ENCODE assay signal across 30 cellular contexts in the genomic region with DNA sequence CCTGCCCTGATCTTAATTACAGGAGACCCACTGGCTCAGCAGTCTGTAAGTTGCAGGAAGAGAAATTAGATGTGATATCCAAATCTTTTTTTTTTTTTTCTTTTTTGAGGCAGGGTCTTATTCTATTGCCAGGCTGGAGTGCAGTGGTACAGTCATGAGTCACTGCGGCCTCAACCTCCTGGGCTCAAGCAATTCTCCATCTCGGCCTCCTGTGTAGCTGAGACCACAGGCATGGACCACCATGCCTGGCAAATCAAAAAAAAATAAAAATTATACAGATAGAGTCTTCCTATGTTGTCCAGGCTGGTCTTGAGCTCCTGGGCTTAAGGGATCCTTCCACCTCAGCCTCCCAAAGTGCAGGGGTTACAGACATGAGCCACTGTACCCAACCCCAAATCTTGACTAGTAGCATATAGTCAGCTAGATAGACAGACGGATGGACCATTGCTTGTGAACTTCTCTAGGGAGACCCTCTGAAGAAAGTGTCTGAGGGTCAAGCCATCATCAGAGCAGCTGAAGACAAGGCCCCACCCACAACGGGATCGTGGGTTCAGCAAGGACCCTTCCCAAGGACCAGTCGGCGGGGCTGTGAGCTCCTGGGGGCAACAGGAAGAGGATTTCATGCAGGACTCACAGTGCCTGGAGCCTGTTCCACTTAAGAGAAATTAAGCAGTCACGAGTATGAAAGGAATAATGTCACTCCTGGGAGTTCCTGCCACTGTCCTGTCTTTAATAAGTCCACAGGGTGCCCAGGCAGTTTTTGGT.
"Had no signal": no experiment of that assay in that cellular context is flagged by ENCODE, and none has a peak within 500 bp of the region (broad histone marks: within the 10 kb centered on the region; RNA-seq: fewer than 3 reads in every experiment).

No MANE protein-coding gene starts in this region.

- H3K27me3 ChIP-seq: colonic mucosa, esophagus muscularis mucosa, heart left ventricle, hepatocyte, left lung, neutrophil, pancreas, right lobe of liver, suprapubic skin, transverse colon, upper lobe of right lung, uterus had no signal

- H3K4me1 Mint-ChIP-seq: mesothelial cell of epicardium; stimulated activated naive B cell treated with anti-CD40 and anti-IgM and Interleukin-4, amounts not matched to agents 10 μg/mL and 1 μg/mL and 100 μg/mL, for 72 hours had no signal

- ATAC-seq: foreskin keratinocyte; gastroesophageal sphincter; heart left ventricle; left cardiac atrium; left lung; pancreas; right lobe of liver; stimulated activated naive B cell treated with anti-CD40 and anti-IgM and Interleukin-4, amounts not matched to agents 10 μg/mL and 1 μg/mL and 100 μg/mL, for 72 hours; upper lobe of right lung had no signal

- H3K27ac ChIP-seq: colonic mucosa, esophagus muscularis mucosa, foreskin keratinocyte, gastroesophageal sphincter, heart left ventricle, hepatocyte, left lung, neutrophil, right lobe of liver, suprapubic skin, transverse colon, upper lobe of right lung had no signal

- H3K36me3 Mint-ChIP-seq: mesothelial cell of epicardium; naive B cell; natural killer cell treated with Interleukin-12 subunit alpha and Interleukin-12 subunit beta and Interleukin-15 and Interleukin-18, amount 100 ng/mL, for 72 hours; stimulated activated naive B cell treated with anti-CD40 and anti-IgM and Interleukin-4, amounts not matched to agents 10 μg/mL and 1 μg/mL and 100 μg/mL, for 72 hours had no signal

- H3K9me3 Mint-ChIP-seq: mesothelial cell of epicardium; natural killer cell treated with Interleukin-12 subunit alpha and Interleukin-12 subunit beta and Interleukin-15 and Interleukin-18, amount 100 ng/mL, for 72 hours; neural crest cell; stimulated activated naive B cell treated with anti-CD40 and anti-IgM and Interleukin-4, amounts not matched to agents 10 μg/mL and 1 μg/mL and 100 μg/mL, for 72 hours; stimulated activated naive CD8-positive, alpha-beta T cell treated with anti-CD3 and anti-CD28 coated beads, Interleukin-15, Interleukin-2, amounts not matched to agents 100 ng/mL and 50 ng/mL, for 24 hours had no signal

- H3K27ac Mint-ChIP-seq: mesothelial cell of epicardium; natural killer cell treated with Interleukin-12 subunit alpha and Interleukin-12 subunit beta and Interleukin-15 and Interleukin-18, amount 100 ng/mL, for 72 hours; stimulated activated naive B cell treated with anti-CD40 and anti-IgM and Interleukin-4, amounts not matched to agents 10 μg/mL and 1 μg/mL and 100 μg/mL, for 72 hours; stimulated activated naive CD8-positive, alpha-beta T cell treated with anti-CD3 and anti-CD28 coated beads, Interleukin-15, Interleukin-2, amounts not matched to agents 100 ng/mL and 50 ng/mL, for 24 hours had no signal

- H3K4me3 Mint-ChIP-seq: mesothelial cell of epicardium; natural killer cell treated with Interleukin-12 subunit alpha and Interleukin-12 subunit beta and Interleukin-15 and Interleukin-18, amount 100 ng/mL, for 72 hours; neural crest cell; stimulated activated naive B cell treated with anti-CD40 and anti-IgM and Interleukin-4, amounts not matched to agents 10 μg/mL and 1 μg/mL and 100 μg/mL, for 72 hours; stimulated activated naive CD8-positive, alpha-beta T cell treated with anti-CD3 and anti-CD28 coated beads, Interleukin-15, Interleukin-2, amounts not matched to agents 100 ng/mL and 50 ng/mL, for 24 hours had no signal

- H3K4me1 ChIP-seq: colonic mucosa, esophagus muscularis mucosa, foreskin keratinocyte, left lung, right lobe of liver had no signal

- H3K4me2 ChIP-seq: hepatocyte, smooth muscle cell had no signal

- H3K79me2 ChIP-seq: hepatocyte had no signal

- DNase-seq: colonic mucosa; dermis blood vessel endothelial cell; effector memory CD4-positive, alpha-beta T cell; foreskin keratinocyte; heart left ventricle; kidney; left cardiac atrium; left lung; mesenchymal stem cell; mucosa of descending colon; naive B cell; pancreas; retina; right lobe of liver; stimulated activated CD4-positive, alpha-beta T cell treated with anti-CD3 and anti-CD28 coated beads, Interleukin-2, amount 100 ng/mL, for 24 hours; stimulated activated CD4-positive, alpha-beta T cell treated with anti-CD3 and anti-CD28 coated beads, Interleukin-4, amount 100 ng/mL, for 24 hours; stimulated activated naive B cell treated with anti-CD40 and anti-IgM and Interleukin-4, amounts not matched to agents 10 μg/mL and 1 μg/mL and 100 μg/mL, for 72 hours; transverse colon; upper lobe of right lung had no signal

- H2AFZ ChIP-seq: hepatocyte had no signal

- H3K9me3 ChIP-seq: colonic mucosa, esophagus muscularis mucosa, gastroesophageal sphincter, heart left ventricle, left lung, mucosa of descending colon, neutrophil, pancreas, right lobe of liver, suprapubic skin, transverse colon, upper lobe of right lung, uterus had no signal
